ENCODE assay signal across 8 cellular contexts in genomic region chr3:184812845-184813157, GRCh38. TPM values are rescaled to one million over a fixed set of nuclear protein-coding genes. Genes with fewer than 3 reads are reported as not detected.
DNase-seq lines count a peak whose midpoint lies in the region; ATAC-seq, FAIRE-seq and TF ChIP-seq lines count a peak whose summit lies in the region.

No MANE protein-coding gene starts in this region.

- POLR2A ChIA-PET in A549 (lab: Yijun Ruan, JAX): no interaction called here

- peaks cover 13% of the 10 kb centered on the region; the same call in 2 of the 3 replicates for H3K4me1 ChIP-seq in A549
- H3K4me1 ChIP-seq in mammary epithelial cell (ENCODE audit: insufficient read depth, low read length): peaks cover 12% of the 10 kb centered on the region
- H3K4me1 ChIP-seq in mucosa of stomach (ENCODE audit: control insufficient read depth, insufficient read depth, low read length): peaks cover 7% of the 10 kb centered on the region

- WGBS in A549 (ENCODE audit: missing lambda C conversion rate): 74% methylated on average over 7 of the region's 7 CpGs
- 6% methylated on average over 4 of the region's 7 CpGs for WGBS in mammary epithelial cell (ENCODE audit: low coverage, missing lambda C conversion rate)

- CTCF ChIA-PET in A549 (lab: Yijun Ruan, JAX) (interaction anchor here (1.1 to 3.7 kb wide), 2 partner anchors 251 to 270 kb away, joined by 6 to 15 read pairs; partner anchors contain the start of gene EPHB3), mammary epithelial cell (lab: Charles Lee; ENCODE audit: low non-redundant PET) (no interaction called here)

- TF ChIP-seq POLR2A in A549 (IDR thresholded peaks at IDR 0.05; ENCODE audit: low read length): no peak

- no peak for TF ChIP-seq EP300 in A549 (IDR thresholded peaks at IDR 0.05)

- no peaks in the 10 kb centered on the region for H3K9me3 ChIP-seq in A549
- no peaks in the 10 kb centered on the region for H3K9me3 ChIP-seq in mammary epithelial cell (replicated peaks; ENCODE audit: insufficient read depth, low read length)
- H3K9me3 ChIP-seq in mucosa of stomach (ENCODE audit: control insufficient read depth, low read length): no peaks in the 10 kb centered on the region

- peak overlapping the region; percentile 78 to 95 for H3K27ac ChIP-seq in A549
- H3K27ac ChIP-seq in mammary epithelial cell (ENCODE audit: insufficient read depth, low read depth, low read length): no peak overlapping the region

- no peak for TF ChIP-seq RAD21 in A549 (conservative IDR thresholded peaks at IDR 0.05 in 1 of 2, IDR thresholded peaks at IDR 0.05 in 1 of 2)

- no TSS peak for BruUV-seq in mammary epithelial cell (replicated peaks; lab: Mats Ljungman, UMichigan)

- H3K27me3 ChIP-seq in mammary epithelial cell (ENCODE audit: insufficient read depth, low read length) (no peaks in the 10 kb centered on the region), mucosa of stomach (ENCODE audit: control insufficient read depth, insufficient read depth, low read length) (no peaks in the 10 kb centered on the region)

- H4K20me1 ChIP-seq in mammary epithelial cell (ENCODE audit: insufficient read depth, low read length): no peaks in the 10 kb centered on the region

- H3K79me2 ChIP-seq in mammary epithelial cell (ENCODE audit: insufficient read depth, low read length): peaks cover 37% of the 10 kb centered on the region

- DNase-seq in A549 (ENCODE audit: low read depth in 1 of 2, low spot score in 1 of 2): no peak
- DNase-seq in mammary epithelial cell: no peak
- DNase-seq in amniotic stem cell (lab: John Stamatoyannopoulos, UW): no peak
- DNase-seq in NCI-H345 treated with DMSO at 0.1 percent for 48 hours (lab: John Stamatoyannopoulos, UW; ENCODE audit: unreplicated experiment): no peak
- DNase-seq in NCI-H1930 (lab: John Stamatoyannopoulos, UW): no peak

- peak overlapping the region; percentile 96 for H2AFZ ChIP-seq in mammary epithelial cell (ENCODE audit: low read depth, low read length)

- in situ Hi-C loops in mammary epithelial cell (cut with MboI; ENCODE audit: low sequenced_read_pairs in 2 of 2): no loop called here

- intact Hi-C loops in mammary epithelial cell (cut with micrococcal nuclease): no loop called here

- no peak for FAIRE-seq in A549 (lab: Jason Lieb, UNC)

- TF ChIP-seq CTCF in A549 (IDR thresholded peaks at IDR 0.05) (no peak), mammary epithelial cell (conservative IDR thresholded peaks at IDR 0.05 in 1 of 2, IDR thresholded peaks at IDR 0.05 in 1 of 2; ENCODE audit: extremely low read depth in 1 of 2, insufficient read depth in 1 of 2, low read depth in 1 of 2, low read length in 2 of 2) (no peak)

- no peaks in the 10 kb centered on the region for H3K36me3 ChIP-seq in mammary epithelial cell (ENCODE audit: insufficient read depth, low read length)
- H3K36me3 ChIP-seq in mucosa of stomach (ENCODE audit: control insufficient read depth, insufficient read depth, low read length): no peaks in the 10 kb centered on the region

- H3K4me3 ChIP-seq in A549 (peak overlapping the region; percentile 66), mammary epithelial cell (replicated peaks in 1 of 3; ENCODE audit: insufficient read depth in 1 of 3, low read depth in 2 of 3, low read length in 3 of 3) (peak overlapping the region; percentile 88 to 94 (median 90)), mucosa of stomach (ENCODE audit: low read length) (peak overlapping the region; percentile 88)

- H3K9ac ChIP-seq in mammary epithelial cell (ENCODE audit: insufficient read depth, low read length) (peak overlapping the region; percentile 29), mucosa of stomach (ENCODE audit: low read length) (peak overlapping the region; percentile 88)

- peak overlapping the region; percentile 96 for H3K4me2 ChIP-seq in A549
- H3K4me2 ChIP-seq in mammary epithelial cell (ENCODE audit: insufficient read depth, low read depth, low read length): peak overlapping the region; percentile 89

- ATAC-seq in A549 (peak in 1 of 2 experiments; percentile 20; a peak in 1 of 6 replicates), HG03135 (IDR thresholded peaks at IDR 0.05; ENCODE audit: unreplicated experiment) (peak; percentile 4), GM19455 (IDR thresholded peaks at IDR 0.05; ENCODE audit: unreplicated experiment) (no peak)

- dilution Hi-C loops in mammary epithelial cell (cut with HindIII; ENCODE audit: low sequenced_read_pairs): no loop called here

TF ChIP-seq in A549, 52 proteins besides CTCF, POLR2A, EP300 and RAD21:
- TF ChIP-seq NFE2L2 (conservative IDR thresholded peaks at IDR 0.05; ENCODE audit: low read length) (no peak), TFCP2L1 (CRISPR knock-in tag; IDR thresholded peaks at IDR 0.05) (no peak), GATA3 (IDR thresholded peaks at IDR 0.05; ENCODE audit: borderline replicate concordance) (no peak), FOSL2 (IDR thresholded peaks at IDR 0.05) (no peak), FOSL2 (CRISPR knock-in tag; IDR thresholded peaks at IDR 0.05) (no peak), RFX5 (IDR thresholded peaks at IDR 0.05) (no peak)

RNA-seq across cellular contexts. Expression of gene VPS8, which starts 0.8 kb away (rescaled TPM):
- polyA plus RNA-seq in A549 (2011; rRNA removed) (27.0 and 30.1 TPM in 2 replicates), A549 (2017; fragmentation: RNase III; extraction: RNeasy Plus Mini Kit Qiagen cat#74134 plus additional on column Dnase treatment) (10.3 to 13.3 TPM (median 10.3 TPM) in 3 replicates), mammary epithelial cell (10.3 TPM)
- 5.0 and 5.5 TPM in 2 replicates for polyA plus RNA-seq in A549 (2012; cell fraction: cytosol; rRNA removed)
- 7.5 and 10.7 TPM in 2 replicates for polyA plus RNA-seq in A549 (2012; cell fraction: nucleus; rRNA removed)
- polyA minus RNA-seq in A549 (2011; rRNA and poly(A)+ RNA removed): 40.9 and 48.6 TPM in 2 replicates
- 10 to 100 TPM; 42.1 to 68.8 TPM for total RNA-seq in mammary epithelial cell
- 74.2 TPM for polyA minus RNA-seq in mammary epithelial cell
